ENCODE assay signal across 7 cellular contexts in the genomic region with DNA sequence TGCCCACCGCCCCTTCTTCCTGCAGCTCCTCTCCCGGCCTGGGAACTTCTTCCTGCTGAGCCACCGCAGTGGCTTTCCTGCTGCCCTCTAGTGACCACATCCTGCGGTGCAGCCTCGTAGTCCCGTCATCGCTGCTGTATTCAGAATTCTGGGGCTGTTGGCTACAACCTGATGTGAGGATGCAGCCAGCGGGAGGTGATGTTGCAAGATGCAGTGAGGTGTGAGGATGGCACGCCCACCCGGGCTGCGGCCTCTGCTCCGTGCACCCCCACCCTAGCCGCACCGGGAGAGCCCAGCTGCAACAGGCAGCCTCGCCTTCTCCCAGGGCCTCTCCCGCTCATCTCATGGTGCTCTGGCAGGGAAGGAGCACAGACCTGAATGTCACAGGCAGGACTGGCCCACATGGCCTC. TPM values are rescaled to one million over a fixed set of nuclear protein-coding genes. Genes with fewer than 3 reads are reported as not detected.
DNase-seq lines count a peak whose midpoint lies in the region; ATAC-seq and TF ChIP-seq lines count a peak whose summit lies in the region.

No MANE protein-coding gene starts in this region.

- no peak overlapping the region for H2BK5ac ChIP-seq in neuronal stem cell (ENCODE audit: low read length)

- H3K9me3 ChIP-seq in Peyer's patch = no peaks in the 10 kb centered on the region
- H3K9me3 ChIP-seq in neuronal stem cell (replicated peaks in 1 of 2; ENCODE audit: control insufficient read depth in 2 of 2, insufficient read depth in 1 of 2, low read depth in 1 of 2, low read length in 2 of 2) = no peaks in the 10 kb centered on the region
- H3K9me3 ChIP-seq in thyroid gland = no peaks in the 10 kb centered on the region

- H3K9me3 Mint-ChIP-seq in activated T-helper 17 cell treated with anti-CD3 and anti-CD28 coated beads, Interleukin-2, amount 50 U/mL, for 72 hours = no peaks in the 10 kb centered on the region

- H3K4me1 ChIP-seq in Peyer's patch = peaks cover 0 to 10% (median 0%) of the 10 kb centered on the region in 4 donors
- peaks cover 5 to 25% of the 10 kb centered on the region in 2 donors for H3K4me1 ChIP-seq in neuronal stem cell (ENCODE audit: control insufficient read depth in 2 of 2, insufficient read depth in 1 of 2, low read depth in 1 of 2, low read length in 2 of 2)
- peaks cover 17 to 29% of the 10 kb centered on the region in 2 donors for H3K4me1 ChIP-seq in thyroid gland

- H3K27me3 ChIP-seq in Peyer's patch (no peaks in the 10 kb centered on the region), neuronal stem cell (ENCODE audit: control insufficient read depth in 3 of 3, insufficient read depth in 3 of 3, low read depth in 1 of 3, low read length in 3 of 3) (peaks cover 0 to 42% (median 0%) of the 10 kb centered on the region in 3 experiments), thyroid gland (no peaks in the 10 kb centered on the region)

- no peak overlapping the region for H4K91ac ChIP-seq in neuronal stem cell (ENCODE audit: low read depth, low read length, poor library complexity)

- TF ChIP-seq CTCF in GM12865 (IDR thresholded peaks at IDR 0.05; ENCODE audit: insufficient read depth, low read depth, low read length, missing control alignments) (peak; percentile 92), Peyer's patch (IDR thresholded peaks at IDR 0.05) (peak; percentile 33 to 86 (median 72)), fibroblast of villous mesenchyme (IDR thresholded peaks at IDR 0.05; ENCODE audit: insufficient read depth, low read depth, low read length) (peak; percentile 97), thyroid gland (IDR thresholded peaks at IDR 0.05) (peak; percentile 66 to 96 (median 88))

- H3K23ac ChIP-seq in neuronal stem cell (ENCODE audit: low read depth, low read length, poor library complexity) = no peak overlapping the region

- H3K4me3 ChIP-seq in GM12865 (ENCODE audit: low read depth, low read length) (no peak overlapping the region), Peyer's patch (no peak overlapping the region), fibroblast of villous mesenchyme (ENCODE audit: low read depth, low read length) (no peak overlapping the region), neuronal stem cell (ENCODE audit: low read length in 2 of 2) (no peak overlapping the region), thyroid gland (replicated peaks in 1 of 3) (no peak overlapping the region)
- no peak overlapping the region for H3K4me3 ChIP-seq in Jurkat, Clone E6-1 (ENCODE audit: low read length)

- WGBS in neuronal stem cell (ENCODE audit: extremely low coverage in 2 of 2, insufficient read length in 2 of 2, insufficient replicate concordance in 1 of 2), 2 donors = no CpG with 5 or more reads among the region's 16 CpGs
- WGBS in thyroid gland, 2 donors = 0 to 11% methylated on average over 7 to 15 of the region's 16 CpGs

- peak; percentile 62 for ATAC-seq in activated T-helper 17 cell treated with anti-CD3 and anti-CD28 coated beads, Interleukin-2, amount 50 U/mL, for 72 hours (replicated peaks)

- H2BK15ac ChIP-seq in neuronal stem cell (ENCODE audit: low read length) = peak overlapping the region; percentile 64

- no peak overlapping the region for H3K4me2 ChIP-seq in neuronal stem cell (ENCODE audit: insufficient read depth, low read length, poor library complexity, severe bottlenecking)

- H3K18ac ChIP-seq in neuronal stem cell (ENCODE audit: low read length) = peak overlapping the region; percentile 89

- H2AFZ ChIP-seq in neuronal stem cell (ENCODE audit: low read length) = no peak overlapping the region

- H3K4ac ChIP-seq in neuronal stem cell (ENCODE audit: low read length) = no peak overlapping the region

- H3K36me3 Mint-ChIP-seq in activated T-helper 17 cell treated with anti-CD3 and anti-CD28 coated beads, Interleukin-2, amount 50 U/mL, for 72 hours (ENCODE audit: low read depth) = no peaks in the 10 kb centered on the region

- H3K27ac Mint-ChIP-seq in activated T-helper 17 cell treated with anti-CD3 and anti-CD28 coated beads, Interleukin-2, amount 50 U/mL, for 72 hours = no peak overlapping the region

- H2BK12ac ChIP-seq in neuronal stem cell (ENCODE audit: low read length) = peak overlapping the region; percentile 82

- H3K27ac ChIP-seq in Peyer's patch (no peak overlapping the region), neuronal stem cell (replicated peaks; ENCODE audit: low read length) (no peak overlapping the region), thyroid gland (no peak overlapping the region)

- no peak overlapping the region for H2BK120ac ChIP-seq in neuronal stem cell (ENCODE audit: low read depth, low read length)

- peaks cover 26% of the 10 kb centered on the region for H3K27me3 Mint-ChIP-seq in activated T-helper 17 cell treated with anti-CD3 and anti-CD28 coated beads, Interleukin-2, amount 50 U/mL, for 72 hours

- no peak overlapping the region for H3K9ac ChIP-seq in neuronal stem cell (ENCODE audit: low read depth, low read length, poor library complexity)

- DNase-seq in GM12865 (ENCODE audit: low read depth) (peak; percentile 51), Peyer's patch (peak; percentile 31 to 82 (median 76)), fibroblast of villous mesenchyme (ENCODE audit: low read depth) (peak; percentile 53), neuronal stem cell (ENCODE audit: low spot score) (peak; percentile 79), thyroid gland (peak; percentile 82 to 84)
- peak; percentile 58 for DNase-seq in Jurkat, Clone E6-1 (ENCODE audit: low read depth, low spot score)

- peak overlapping the region; percentile 69 for H2AK5ac ChIP-seq in neuronal stem cell (ENCODE audit: low read depth, low read length)

- peaks cover 7% of the 10 kb centered on the region for H3K4me1 Mint-ChIP-seq in activated T-helper 17 cell treated with anti-CD3 and anti-CD28 coated beads, Interleukin-2, amount 50 U/mL, for 72 hours

- H3K14ac ChIP-seq in neuronal stem cell (ENCODE audit: low read length) = no peak overlapping the region

- intact Hi-C loops in thyroid gland (cut with DNase I) = loop anchor here (5.0 to 10.0 kb wide), 3 partner anchors 88 to 281 kb away; no protein-coding TSS in a partner anchor

- no peak overlapping the region for H4K8ac ChIP-seq in neuronal stem cell (ENCODE audit: low read depth, low read length)

- H3K79me1 ChIP-seq in neuronal stem cell (ENCODE audit: low read depth, low read length) = no peaks in the 10 kb centered on the region

- TF ChIP-seq POLR2A in Peyer's patch (IDR thresholded peaks at IDR 0.05) (no peak), thyroid gland (IDR thresholded peaks at IDR 0.05) (no peak)

- no peak overlapping the region for H3K4me3 Mint-ChIP-seq in activated T-helper 17 cell treated with anti-CD3 and anti-CD28 coated beads, Interleukin-2, amount 50 U/mL, for 72 hours

- H3K36me3 ChIP-seq in Peyer's patch (no peaks in the 10 kb centered on the region), neuronal stem cell (replicated peaks in 1 of 2; ENCODE audit: control insufficient read depth in 2 of 2, insufficient read depth in 2 of 2, low read length in 2 of 2) (no peaks in the 10 kb centered on the region), thyroid gland (peaks cover 1 to 4% of the 10 kb centered on the region in 2 donors)

RNA-seq across cellular contexts. Expression of a gene that starts 10.1 kb away (rescaled TPM):
- polyA plus RNA-seq in Jurkat, Clone E6-1 (2012; ENCODE audit: insufficient read depth, insufficient read length) = 0.96 TPM
- total RNA-seq in Peyer's patch (10 to 100 TPM in 1 of 4 donors, 1 to 10 TPM in 2, under 1 TPM in 1; 0.53 to 11.6 (median 1.4) TPM), fibroblast of villous mesenchyme (0.43 and 0.97 TPM in 2 replicates), thyroid gland (10 to 100 TPM; 19.3 to 28.9 (median 25.0) TPM)
- total RNA-seq in activated T-helper 17 cell treated with anti-CD3 and anti-CD28 coated beads, Interleukin-2, amount 50 U/mL, for 72 hours = not detected
- polyA plus RNA-seq in neuronal stem cell (2013, experiment 1 of 2) = 2.3 TPM
- 2.4 TPM for polyA plus RNA-seq in neuronal stem cell (2013, experiment 2 of 2)
